ENCODE assay signal across 9 cellular contexts in the genomic region with DNA sequence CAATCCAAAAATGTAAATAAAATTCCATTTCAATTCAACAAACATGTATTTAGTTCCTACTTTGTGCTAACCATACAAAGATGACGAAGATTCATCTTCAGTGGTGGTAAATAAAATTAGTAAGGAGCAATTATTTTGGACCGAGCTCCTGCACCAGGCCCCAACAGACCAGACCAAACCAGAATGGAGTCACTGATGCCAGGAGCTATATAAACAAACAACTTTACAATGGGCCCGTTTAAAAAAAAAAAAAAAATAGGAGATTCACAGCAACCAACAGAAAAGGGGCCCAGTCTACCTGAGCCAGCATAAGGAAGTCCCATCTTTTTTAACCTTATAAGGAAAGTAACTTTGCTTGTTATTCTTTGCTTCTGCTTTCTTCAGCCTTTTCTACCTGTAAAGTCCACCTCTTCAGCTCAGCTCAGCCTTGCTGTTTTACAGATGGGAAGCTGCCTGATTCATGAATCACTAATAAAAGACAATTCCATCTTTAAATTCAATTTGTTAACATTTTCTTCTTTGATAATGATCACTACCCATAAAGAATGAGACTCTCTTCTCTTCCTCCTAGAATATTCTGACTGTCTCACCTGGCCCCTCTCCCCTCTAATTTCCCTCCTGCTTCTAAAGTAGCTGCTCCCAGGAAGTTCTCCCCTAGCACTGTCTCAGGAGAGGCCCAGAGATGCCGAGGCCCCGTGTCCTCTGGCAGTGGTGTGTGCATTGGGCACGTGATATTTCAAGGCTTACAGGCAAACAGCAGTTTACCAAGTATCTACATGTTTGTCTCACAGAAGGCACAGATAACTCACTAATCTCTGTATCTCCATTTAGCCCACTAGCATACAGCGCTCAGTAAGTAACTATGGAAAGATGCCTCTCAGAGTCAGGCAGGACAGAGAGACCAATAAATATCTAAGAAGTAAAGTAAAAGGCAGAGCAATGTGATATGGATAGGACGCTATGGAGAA. TPM values are rescaled to one million over a fixed set of nuclear protein-coding genes. Genes with fewer than 3 reads are reported as not detected.
DNase-seq lines count a peak whose midpoint lies in the region; TF ChIP-seq lines count a peak whose summit lies in the region.
"Had no signal": no experiment of that assay in that cellular context is flagged by ENCODE, and none has a peak within 500 bp of the region (broad histone marks: within the 10 kb centered on the region; RNA-seq: fewer than 3 reads in every experiment).

No MANE protein-coding gene starts in this region.

- DNase-seq in NCI-H510A treated with DMSO at 0.1 percent for 48 hours (lab: John Stamatoyannopoulos, UW) (peak; percentile 73), NCI-H510A (lab: John Stamatoyannopoulos, UW) (no peak), NCI-H2196 treated with DMSO at 0.1 percent for 48 hours (lab: John Stamatoyannopoulos, UW; ENCODE audit: unreplicated experiment) (peak; percentile 21), erythroblast (lab: John Stamatoyannopoulos, UW) (peak; percentile 68 to 87), renal cortical epithelial cell (ENCODE audit: low read depth) (peak; percentile 33), middle frontal gyrus (ENCODE audit: extremely low spot score, low spot score) (no peak), nucleus accumbens (lab: John Stamatoyannopoulos, UW) (no peak)
- DNase-seq in stimulated activated CD4-positive, alpha-beta T cell treated with anti-CD3 and anti-CD28 coated beads, Interleukin-4, amount 100 ng/mL, for 1 hour = no peak
- DNase-seq: SIG-M5 had no signal

- peak; percentile 45 for TF ChIP-seq POLR2A in erythroblast (IDR thresholded peaks at IDR 0.05; ENCODE audit: low read length)

RNA-seq across cellular contexts. Expression of gene MBOAT1, which starts 8.4 kb away (rescaled TPM):
- total RNA-seq in renal cortical epithelial cell = 8.9 and 20.3 TPM in 2 replicates

Comparison
In these comparisons a context has a peak if more than half of its experiments do, and no peak if none do; other contexts are left out.
1. DNase-seq: peak in NCI-H510A treated with DMSO at 0.1 percent for 48 hours (single experiment), NCI-H2196 treated with DMSO at 0.1 percent for 48 hours (single experiment), erythroblast (2 of 2) and renal cortical epithelial cell (single experiment); none in NCI-H510A (single experiment), middle frontal gyrus (single experiment), stimulated activated CD4-positive, alpha-beta T cell treated with anti-CD3 and anti-CD28 coated beads, Interleukin-4, amount 100 ng/mL, for 1 hour (single experiment) and nucleus accumbens (0 of 56).